In the genomic region with DNA sequence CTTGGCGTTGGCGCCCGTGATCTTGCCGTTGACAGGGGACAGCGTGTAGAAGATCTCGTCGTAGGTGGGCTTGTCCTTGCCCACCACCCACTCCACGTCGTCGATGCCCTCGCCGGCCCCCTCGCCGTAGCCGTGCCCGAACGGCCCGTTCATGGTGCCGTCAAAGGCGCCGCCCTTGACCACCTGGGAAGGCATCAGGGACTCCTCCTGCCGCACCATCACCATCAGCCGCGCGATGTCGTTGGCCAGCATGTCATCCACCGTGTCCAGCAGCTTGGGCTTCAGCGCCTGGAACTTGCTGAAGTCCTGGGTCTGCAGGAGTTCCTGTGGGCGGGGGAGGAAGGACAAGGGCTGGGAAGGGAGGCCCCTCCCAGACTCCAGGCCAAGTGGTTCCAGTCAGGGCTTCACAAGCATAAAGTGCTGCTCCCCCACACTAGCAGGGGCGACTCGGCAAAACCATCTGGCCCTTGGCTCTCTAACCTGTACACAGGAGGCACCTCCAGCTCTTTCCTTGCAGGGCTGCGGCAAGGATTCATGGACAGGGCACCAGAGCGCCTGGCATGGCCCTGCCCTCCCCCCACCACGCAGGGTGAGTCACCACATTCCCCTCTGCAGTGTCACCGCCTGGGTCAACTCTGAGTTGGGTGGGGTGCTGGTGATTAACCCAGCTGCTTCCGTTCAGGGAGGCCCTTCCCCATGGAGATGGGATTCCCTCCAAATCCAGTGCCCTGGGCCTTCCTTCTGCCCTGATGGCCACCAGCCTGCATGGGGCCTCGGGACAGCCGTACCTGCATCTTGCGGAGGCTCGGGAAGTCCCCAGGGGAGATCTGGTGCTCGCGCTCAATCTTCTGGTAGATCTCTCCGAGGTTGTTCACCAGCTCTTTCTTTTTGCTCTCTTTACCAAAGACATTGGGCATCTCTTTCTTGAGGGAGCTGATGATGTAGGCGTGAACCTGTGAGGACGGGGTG, we compare ENCODE assay signal across 1 cellular context.
TF ChIP-seq lines count a peak whose summit lies in the region.

No MANE protein-coding gene starts in this region.

TF ChIP-seq in H1, 55 proteins besides CTCF, POLR2A, EP300 and RAD21:
- 0 out of 2 replicates have a peak, but pooled peaks have one; percentile 12 for TF ChIP-seq JUN (IDR thresholded peaks at IDR 0.05; ENCODE audit: low read depth, low read length)
- TF ChIP-seq TAF7 (optimal IDR thresholded peaks at IDR 0.05; ENCODE audit: borderline replicate concordance, low read depth, low read length): no peak
- peak; percentile 85; the same call in 1 of the 2 replicates for TF ChIP-seq JUND (IDR thresholded peaks at IDR 0.05; ENCODE audit: low read length)
- no peak for TF ChIP-seq CEBPB (IDR thresholded peaks at IDR 0.05; ENCODE audit: low read depth, low read length)
- 0 out of 2 replicates have a peak, but pooled peaks have one; percentile 10 for TF ChIP-seq TEAD4 (IDR thresholded peaks at IDR 0.05; ENCODE audit: low read depth, low read length)
- no peak for TF ChIP-seq CBX8 (IDR thresholded peaks at IDR 0.05; ENCODE audit: borderline replicate concordance, low read depth, low read length)
- no peak for TF ChIP-seq RXRA (IDR thresholded peaks at IDR 0.05; ENCODE audit: insufficient read depth, low read depth, low read length)
- no peak for TF ChIP-seq KDM5A (IDR thresholded peaks at IDR 0.05; ENCODE audit: low read length)
- TF ChIP-seq YY1 (IDR thresholded peaks at IDR 0.05; ENCODE audit: low read depth, low read length): no peak
- no peak for TF ChIP-seq KDM4A (IDR thresholded peaks at IDR 0.05; ENCODE audit: low read depth, low read length, severe bottlenecking)
- TF ChIP-seq POU5F1 (IDR thresholded peaks at IDR 0.05; ENCODE audit: low read depth, low read length): no peak
- no peak for TF ChIP-seq BRCA1 (IDR thresholded peaks at IDR 0.05; ENCODE audit: low read depth, low read length)
- no peak for TF ChIP-seq MAFK (IDR thresholded peaks at IDR 0.05; ENCODE audit: low read depth, low read length)
- TF ChIP-seq CBX5 (IDR thresholded peaks at IDR 0.05; ENCODE audit: low read depth, low read length): no peak
- TF ChIP-seq FOSL1 (IDR thresholded peaks at IDR 0.05; ENCODE audit: insufficient read depth, low read depth, low read length): no peak
- no peak for TF ChIP-seq SP4 (IDR thresholded peaks at IDR 0.05; ENCODE audit: low read length)
- TF ChIP-seq, protein P1, sequence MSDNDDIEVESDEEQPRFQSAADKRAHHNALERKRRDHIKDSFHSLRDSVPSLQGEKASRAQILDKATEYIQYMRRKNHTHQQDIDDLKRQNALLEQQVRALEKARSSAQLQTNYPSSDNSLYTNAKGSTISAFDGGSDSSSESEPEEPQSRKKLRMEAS (IDR thresholded peaks at IDR 0.05): no peak
- no peak for TF ChIP-seq TAF1 (IDR thresholded peaks at IDR 0.05; ENCODE audit: low read depth, low read length)
- no peak for TF ChIP-seq NANOG (IDR thresholded peaks at IDR 0.05; ENCODE audit: insufficient read depth, low read depth, low read length, poor library complexity, severe bottlenecking)
